4 cellular contexts compared by ENCODE assay signal in genomic region chr10:52911163-52911562, GRCh38.
TF ChIP-seq lines count a peak whose summit lies in the region.

No MANE protein-coding gene starts in this region.

TF ChIP-seq in A549, 52 proteins besides CTCF, POLR2A, EP300 and RAD21:
- TF ChIP-seq NFE2L2 (conservative IDR thresholded peaks at IDR 0.05; ENCODE audit: low read length) (peak; percentile 64), MAFK (IDR thresholded peaks at IDR 0.05; ENCODE audit: partially characterized antibody) (peak; percentile 72), MAZ (IDR thresholded peaks at IDR 0.05; ENCODE audit: borderline replicate concordance, low read depth, low read length) (no peak)

TF ChIP-seq in IMR-90, 13 proteins besides CTCF, POLR2A, EP300 and RAD21:
- TF ChIP-seq NFE2L2 (IDR thresholded peaks at IDR 0.05; ENCODE audit: low read depth, low read length), result peak; percentile 82
- no peak for TF ChIP-seq BHLHE40 (IDR thresholded peaks at IDR 0.05; ENCODE audit: low read depth, low read length)

TF ChIP-seq in H1, 55 proteins besides CTCF, POLR2A, EP300 and RAD21:
- TF ChIP-seq KDM5A (IDR thresholded peaks at IDR 0.05; ENCODE audit: low read length) (no peak), SIX5 (IDR thresholded peaks at IDR 0.05; ENCODE audit: low read depth, low read length) (no peak), TEAD4 (IDR thresholded peaks at IDR 0.05; ENCODE audit: low read depth, low read length) (no peak), CBX8 (IDR thresholded peaks at IDR 0.05; ENCODE audit: borderline replicate concordance, low read depth, low read length) (no peak), SIN3A (conservative IDR thresholded peaks at IDR 0.05 in 1 of 2, IDR thresholded peaks at IDR 0.05 in 1 of 2; ENCODE audit: low read depth in 1 of 2, low read length in 2 of 2) (no peak), PHF8 (conservative IDR thresholded peaks at IDR 0.05; ENCODE audit: low read depth, low read length) (no peak)

TF ChIP-seq in WTC11, 78 proteins besides CTCF, POLR2A, EP300 and RAD21:
- TF ChIP-seq SMAD3 (CRISPR knock-in tag; IDR thresholded peaks at IDR 0.05; ENCODE audit: borderline replicate concordance), result no peak
- TF ChIP-seq GTF2I (CRISPR knock-in tag; conservative IDR thresholded peaks at IDR 0.05), result no peak
- TF ChIP-seq ELF4 (CRISPR knock-in tag; IDR thresholded peaks at IDR 0.05; ENCODE audit: low read depth), result no peak
- no peak for TF ChIP-seq FOXJ3 (CRISPR knock-in tag; IDR thresholded peaks at IDR 0.05; ENCODE audit: borderline replicate concordance)
- TF ChIP-seq OVOL2 (CRISPR knock-in tag; IDR thresholded peaks at IDR 0.05; ENCODE audit: borderline replicate concordance), result no peak
- no peak for TF ChIP-seq NR1H2 (CRISPR knock-in tag; IDR thresholded peaks at IDR 0.05)
- TF ChIP-seq TEAD4 (CRISPR knock-in tag; IDR thresholded peaks at IDR 0.05), result no peak
- TF ChIP-seq, protein P1, sequence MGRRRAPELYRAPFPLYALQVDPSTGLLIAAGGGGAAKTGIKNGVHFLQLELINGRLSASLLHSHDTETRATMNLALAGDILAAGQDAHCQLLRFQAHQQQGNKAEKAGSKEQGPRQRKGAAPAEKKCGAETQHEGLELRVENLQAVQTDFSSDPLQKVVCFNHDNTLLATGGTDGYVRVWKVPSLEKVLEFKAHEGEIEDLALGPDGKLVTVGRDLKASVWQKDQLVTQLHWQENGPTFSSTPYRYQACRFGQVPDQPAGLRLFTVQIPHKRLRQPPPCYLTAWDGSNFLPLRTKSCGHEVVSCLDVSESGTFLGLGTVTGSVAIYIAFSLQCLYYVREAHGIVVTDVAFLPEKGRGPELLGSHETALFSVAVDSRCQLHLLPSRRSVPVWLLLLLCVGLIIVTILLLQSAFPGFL (CRISPR knock-in tag; IDR thresholded peaks at IDR 0.05; ENCODE audit: borderline replicate concordance), result no peak
- TF ChIP-seq GABPB1 (CRISPR knock-in tag; IDR thresholded peaks at IDR 0.05), result no peak
- no peak for TF ChIP-seq CBFB (CRISPR knock-in tag; IDR thresholded peaks at IDR 0.05; ENCODE audit: low read depth)
- no peak for TF ChIP-seq MAX (CRISPR knock-in tag; IDR thresholded peaks at IDR 0.05)
- TF ChIP-seq HMGXB4 (CRISPR knock-in tag; IDR thresholded peaks at IDR 0.05), result no peak
- no peak for TF ChIP-seq ZNF263 (CRISPR knock-in tag; IDR thresholded peaks at IDR 0.05; ENCODE audit: low read depth)
- TF ChIP-seq JAZF1 (CRISPR knock-in tag; IDR thresholded peaks at IDR 0.05), result no peak
